In genomic region chr10:4926400-4926799, GRCh38 we compare ENCODE assay signal across 33 cellular contexts.
"Had no signal": no experiment of that assay in that cellular context is flagged by ENCODE, and none has a peak within 500 bp of the region (broad histone marks: within the 10 kb centered on the region; RNA-seq: fewer than 3 reads in every experiment).

No MANE protein-coding gene starts in this region.

- H3K27me3 ChIP-seq: adrenal gland, ascending aorta, body of pancreas, brain microvascular endothelial cell, breast epithelium, cardiac muscle cell had no signal

- H3K9me3 ChIP-seq: body of pancreas had no signal

- DNase-seq: activated effector memory CD4-positive, alpha-beta T cell treated with anti-CD3 and anti-CD28 coated beads, Interleukin-2, amount 50 U/mL, for 16 hours; activated effector memory CD4-positive, alpha-beta T cell treated with Interleukin-2 at 50 U/mL for 16 hours; activated gamma-delta T cell; activated gamma-delta T cell treated with Interleukin-2 at 50 U/mL for 16 hours; activated naive CD4-positive, alpha-beta T cell; activated naive CD4-positive, alpha-beta T cell treated with anti-CD3 and anti-CD28 coated beads for 36 hours; activated naive CD4-positive, alpha-beta T cell treated with anti-CD3 and anti-CD28 coated beads, Interleukin-2, amount 10 ng/mL, durations not matched to agents 7 days and 5 days; activated naive CD4-positive, alpha-beta T cell treated with anti-CD3 and anti-CD28 coated beads, Interleukin-2, amount 50 U/mL, for 16 hours; activated naive CD4-positive, alpha-beta T cell treated with Interleukin-2 at 50 U/mL for 16 hours; activated naive CD8-positive, alpha-beta T cell treated with anti-CD3 and anti-CD28 coated beads for 36 hours; activated naive CD8-positive, alpha-beta T cell treated with anti-CD3 and anti-CD28 coated beads, Interleukin-2, amount 10 ng/mL, durations not matched to agents 7 days and 5 days; activated naive CD8-positive, alpha-beta T cell treated with anti-CD3 and anti-CD28 coated beads, Interleukin-2, amount 50 U/mL, for 24 hours; activated T-cell treated with anti-CD3 and anti-CD28 coated beads, Interleukin-2, amount 50 U/mL, for 24 hours; activated T-cell treated with anti-CD3 and anti-CD28 coated beads, Interleukin-2, amount 50 U/mL, for 4 hours; activated T-cell treated with anti-CD3 and anti-CD28 coated beads, Interleukin-2, amount 50 U/mL, for 48 hours; activated T-cell treated with anti-CD3 and anti-CD28 coated beads, Interleukin-2, amount 50 U/mL, for 72 hours; adrenal gland; amniotic stem cell; amygdala; anterior cingulate cortex; aorta; body of pancreas; brain microvascular endothelial cell; caudate nucleus; central memory CD4-positive, alpha-beta T cell; cerebellar nuclear complex had no signal

- H3K4me3 ChIP-seq: adrenal gland, ascending aorta, body of pancreas, breast epithelium, cardiac muscle cell had no signal

- H3K4me1 ChIP-seq: adrenal gland, ascending aorta, breast epithelium had no signal

- H3K27ac ChIP-seq: adrenal gland, ascending aorta, body of pancreas, brain microvascular endothelial cell, breast epithelium, cardiac muscle cell had no signal

- FAIRE-seq: astrocyte, bronchial epithelial cell had no signal

- ATAC-seq: activated naive CD4-positive, alpha-beta T cell treated with anti-CD3 and anti-CD28 coated beads, Interleukin-2, amount 50 U/mL, for 72 hours; activated naive CD8-positive, alpha-beta T cell treated with anti-CD3 and anti-CD28 coated beads, Interleukin-2, amount 50 U/mL, for 24 hours; activated T-cell treated with anti-CD3 and anti-CD28 coated beads, Interleukin-2, amount 50 U/mL, for 4 hours; activated T-cell treated with anti-CD3 and anti-CD28 coated beads, Interleukin-2, amount 50 U/mL, for 72 hours; activated T-helper 17 cell treated with anti-CD3 and anti-CD28 coated beads, Interleukin-2, amount 50 U/mL, for 72 hours; body of pancreas had no signal

- H3K36me3 ChIP-seq: adrenal gland, ascending aorta, brain microvascular endothelial cell, breast epithelium, cardiac muscle cell had no signal
